ENCODE assay signal across 1 cellular context in the genomic region with DNA sequence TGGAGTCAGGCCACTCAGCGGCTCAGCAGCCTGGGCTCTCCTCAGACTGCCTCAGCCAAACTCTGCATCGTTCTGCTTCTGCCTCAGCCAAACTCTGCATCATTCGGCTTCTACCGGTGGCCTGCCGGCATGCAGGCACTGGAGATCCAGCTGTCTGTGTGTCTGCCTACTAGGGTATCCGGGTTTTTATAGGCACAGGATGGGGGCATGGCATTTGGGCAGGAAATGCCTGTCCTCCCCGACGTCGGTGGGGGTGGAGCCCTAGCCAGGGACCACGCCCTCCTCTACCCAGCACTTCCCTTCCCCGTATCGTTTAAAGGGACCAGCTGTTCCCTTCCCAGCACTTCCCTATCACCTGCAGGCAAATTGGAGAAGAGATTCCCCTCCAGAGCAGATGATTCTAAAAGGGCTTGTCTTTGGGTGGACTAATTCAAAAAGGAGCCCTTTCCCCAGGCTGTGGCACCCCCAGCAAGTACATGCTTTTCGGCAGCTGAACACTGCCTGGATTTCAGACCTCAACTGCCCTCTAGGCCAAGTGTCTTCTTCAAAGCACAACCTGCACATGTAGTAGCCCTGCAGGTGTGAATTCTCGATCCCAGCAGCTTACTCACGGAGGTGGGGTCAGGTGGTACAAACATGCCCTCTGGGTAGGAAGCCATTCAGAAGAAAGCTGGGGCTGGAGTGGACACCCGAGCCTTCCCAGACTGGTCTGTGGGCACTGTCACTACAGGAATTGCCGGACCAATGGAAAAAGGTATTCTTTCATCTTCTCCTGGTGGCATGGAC.
TF ChIP-seq lines count a peak whose summit lies in the region.

No MANE protein-coding gene starts in this region.

TF ChIP-seq in HepG2, 621 proteins besides CTCF, POLR2A, EP300 and RAD21:
- TF ChIP-seq, protein P1, sequence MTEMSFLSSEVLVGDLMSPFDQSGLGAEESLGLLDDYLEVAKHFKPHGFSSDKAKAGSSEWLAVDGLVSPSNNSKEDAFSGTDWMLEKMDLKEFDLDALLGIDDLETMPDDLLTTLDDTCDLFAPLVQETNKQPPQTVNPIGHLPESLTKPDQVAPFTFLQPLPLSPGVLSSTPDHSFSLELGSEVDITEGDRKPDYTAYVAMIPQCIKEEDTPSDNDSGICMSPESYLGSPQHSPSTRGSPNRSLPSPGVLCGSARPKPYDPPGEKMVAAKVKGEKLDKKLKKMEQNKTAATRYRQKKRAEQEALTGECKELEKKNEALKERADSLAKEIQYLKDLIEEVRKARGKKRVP (CRISPR knock-in tag; IDR thresholded peaks at IDR 0.05) = no peak
- TF ChIP-seq HCFC1 (IDR thresholded peaks at IDR 0.05; ENCODE audit: low read depth, low read length) (no peak), MIER2 (CRISPR knock-in tag; IDR thresholded peaks at IDR 0.05) (no peak), ZNF160 (CRISPR knock-in tag; IDR thresholded peaks at IDR 0.05) (no peak), TEAD3 (CRISPR knock-in tag; optimal IDR thresholded peaks at IDR 0.05; ENCODE audit: borderline replicate concordance) (no peak)
